Comparison of ENCODE assay signal across 35 cellular contexts in genomic region chr12:128418944-128419343, GRCh38.
"Had no signal": no experiment of that assay in that cellular context is flagged by ENCODE, and none has a peak within 500 bp of the region (broad histone marks: within the 10 kb centered on the region; RNA-seq: fewer than 3 reads in every experiment).

No MANE protein-coding gene starts in this region.

- DNase-seq: activated B cell treated with CpG ODN at 0.5 μM for 24 hours; activated CD4-positive, alpha-beta memory T cell treated with anti-CD3 and anti-CD28 coated beads for 36 hours; activated CD4-positive, alpha-beta T cell treated with anti-CD3 and anti-CD28 coated beads for 4 hours; activated CD4-positive, alpha-beta T cell treated with anti-CD3 and anti-CD28 coated beads, Interleukin-2, amount 50 U/mL, for 1 hour; activated CD4-positive, CD25-positive, alpha-beta regulatory T cell treated with anti-CD3 and anti-CD28 coated beads, Interleukin-2, amount 50 U/mL, for 72 hours; activated CD8-positive, alpha-beta memory T cell treated with anti-CD3 and anti-CD28 coated beads, Interleukin-2, amount 50 U/mL, for 4 hours; activated gamma-delta T cell treated with Interleukin-2 at 50 U/mL for 16 hours; activated naive CD4-positive, alpha-beta T cell treated with anti-CD3 and anti-CD28 coated beads, Interleukin-2, amount 50 U/mL, for 16 hours; activated naive CD8-positive, alpha-beta T cell treated with anti-CD3 and anti-CD28 coated beads for 36 hours; activated T-cell treated with anti-CD3 and anti-CD28 coated beads for 4 hours; activated T-cell treated with anti-CD3 and anti-CD28 coated beads, Interleukin-2, amount 50 U/mL, for 4 hours; amniotic stem cell; aorta; brain microvascular endothelial cell; IMR-90; Karpas-422; NCI-H1105; NCI-H1417 treated with DMSO at 0.1 percent for 48 hours; NCI-H187 treated with DMSO at 0.1 percent for 48 hours; NCI-H2081; NCI-H2171 treated with DMSO at 0.1 percent for 48 hours; NCI-H2227 treated with DMSO at 0.1 percent for 48 hours; NCI-H446; NCI-H510A treated with DMSO at 0.1 percent for 48 hours; NK-92 treated with Interleukin-12 subunit alpha and Interleukin-12 subunit beta, amount 100 ng/mL, for 24 hours; PC-3; Peyer's patch; RPMI8226; SW 1271; T-helper 1 cell; T-helper 2 cell; T-helper 9 cell had no signal

- H3K9me3 Mint-ChIP-seq: activated naive CD8-positive, alpha-beta T cell treated with anti-CD3 and anti-CD28 coated beads for 36 hours had no signal

- H3K27ac Mint-ChIP-seq: activated B cell treated with CpG ODN at 0.5 μM for 24 hours; activated CD4-positive, alpha-beta memory T cell treated with anti-CD3 and anti-CD28 coated beads for 36 hours; activated naive CD8-positive, alpha-beta T cell treated with anti-CD3 and anti-CD28 coated beads for 36 hours; activated T-helper 1 cell treated with anti-CD3 and anti-CD28 coated beads, Interleukin-12 subunit alpha, Interleukin-12 subunit beta, Interleukin-2, Interleukin-4 antibody, amounts not matched to agents 30 ng/mL and 10 ng/mL and 1 ng/mL, durations not matched to agents 14 hours and 24 hours and 36 hours had no signal

- ATAC-seq: activated T-cell treated with anti-CD3 and anti-CD28 coated beads, Interleukin-2, amount 50 U/mL, for 4 hours; K562; PC-3 had no signal

- H3K4me3 Mint-ChIP-seq: activated B cell treated with CpG ODN at 0.5 μM for 24 hours; activated CD4-positive, alpha-beta memory T cell treated with anti-CD3 and anti-CD28 coated beads for 36 hours; activated naive CD8-positive, alpha-beta T cell treated with anti-CD3 and anti-CD28 coated beads for 36 hours; activated T-cell treated with anti-CD3 and anti-CD28 coated beads, Interleukin-2, amount 50 U/mL, for 4 hours; activated T-helper 1 cell treated with anti-CD3 and anti-CD28 coated beads, Interleukin-12 subunit alpha, Interleukin-12 subunit beta, Interleukin-2, Interleukin-4 antibody, amounts not matched to agents 30 ng/mL and 10 ng/mL and 1 ng/mL, durations not matched to agents 14 hours and 24 hours and 36 hours had no signal

- H3K27me3 Mint-ChIP-seq: activated B cell treated with CpG ODN at 0.5 μM for 24 hours; activated CD4-positive, alpha-beta memory T cell treated with anti-CD3 and anti-CD28 coated beads for 36 hours; activated naive CD8-positive, alpha-beta T cell treated with anti-CD3 and anti-CD28 coated beads for 36 hours had no signal

- H3K27me3 ChIP-seq: brain microvascular endothelial cell, Peyer's patch had no signal

- H3K27ac ChIP-seq: brain microvascular endothelial cell, Peyer's patch, VCaP had no signal

- H3K4me1 Mint-ChIP-seq: activated B cell treated with CpG ODN at 0.5 μM for 24 hours; activated naive CD8-positive, alpha-beta T cell treated with anti-CD3 and anti-CD28 coated beads for 36 hours had no signal

- H3K9me3 ChIP-seq: Peyer's patch had no signal

- H3K4me1 ChIP-seq: Peyer's patch had no signal

- H3K36me3 Mint-ChIP-seq: activated CD4-positive, alpha-beta memory T cell treated with anti-CD3 and anti-CD28 coated beads for 36 hours; activated naive CD8-positive, alpha-beta T cell treated with anti-CD3 and anti-CD28 coated beads for 36 hours had no signal

- H3K36me3 ChIP-seq: brain microvascular endothelial cell, Peyer's patch had no signal

- H3K4me3 ChIP-seq: K562, Peyer's patch had no signal
